ENCODE assay signal across 18 cellular contexts in genomic region chr16:57401943-57402640, GRCh38. TPM values are rescaled to one million over a fixed set of nuclear protein-coding genes. Genes with fewer than 3 reads are reported as not detected.
DNase-seq lines count a peak whose midpoint lies in the region; ATAC-seq lines count a peak whose summit lies in the region.
"Had no signal": no experiment of that assay in that cellular context is flagged by ENCODE, and none has a peak within 500 bp of the region (broad histone marks: within the 10 kb centered on the region; RNA-seq: fewer than 3 reads in every experiment).

No MANE protein-coding gene starts in this region.

- no peak for DNase-seq in activated naive CD8-positive, alpha-beta T cell treated with anti-CD3 and anti-CD28 coated beads, Interleukin-2, amount 10 ng/mL, durations not matched to agents 7 days and 5 days
- DNase-seq in activated naive CD8-positive, alpha-beta T cell treated with anti-CD3 and anti-CD28 coated beads, Interleukin-2, amount 50 U/mL, for 24 hours, result no peak
- DNase-seq in stimulated activated naive B cell treated with anti-CD40 and anti-IgM and Interleukin-4, amounts not matched to agents 10 μg/mL and 1 μg/mL and 100 μg/mL, for 72 hours, result no peak
- DNase-seq in Right ventricle myocardium inferior (ENCODE audit: missing footprints), result no peak
- DNase-seq: 8988T; CD8-positive, alpha-beta T cell; DMS79 treated with DMSO at 0.1 percent for 48 hours; NCI-H1048; NCI-H1436 treated with DMSO at 0.1 percent for 48 hours; NCI-H2081; NCI-H510A; NCI-H82 had no signal

- POLR2A ChIA-PET in activated naive CD8-positive, alpha-beta T cell treated with anti-CD3 and anti-CD28 coated beads, Interleukin-2, amount 10 ng/mL, durations not matched to agents 7 days and 5 days (lab: Charles Lee), result no interaction called here

- H3K4me3 Mint-ChIP-seq in activated naive CD8-positive, alpha-beta T cell treated with anti-CD3 and anti-CD28 coated beads, Interleukin-2, amount 10 ng/mL, durations not matched to agents 7 days and 5 days, result no peak overlapping the region
- H3K4me3 Mint-ChIP-seq in activated naive CD8-positive, alpha-beta T cell treated with anti-CD3 and anti-CD28 coated beads, Interleukin-2, amount 50 U/mL, for 24 hours, result no peak overlapping the region
- H3K4me3 Mint-ChIP-seq in stimulated activated naive B cell treated with anti-CD40 and anti-IgM and Interleukin-4, amounts not matched to agents 10 μg/mL and 1 μg/mL and 100 μg/mL, for 72 hours, result no peak overlapping the region
- H3K4me3 Mint-ChIP-seq: CD8-positive, alpha-beta T cell had no signal

- H3K27ac Mint-ChIP-seq in activated naive CD8-positive, alpha-beta T cell treated with anti-CD3 and anti-CD28 coated beads, Interleukin-2, amount 10 ng/mL, durations not matched to agents 7 days and 5 days, result no peak overlapping the region
- H3K27ac Mint-ChIP-seq in activated naive CD8-positive, alpha-beta T cell treated with anti-CD3 and anti-CD28 coated beads, Interleukin-2, amount 50 U/mL, for 24 hours, result no peak overlapping the region
- peak overlapping the region; percentile 32 for H3K27ac Mint-ChIP-seq in stimulated activated naive B cell treated with anti-CD40 and anti-IgM and Interleukin-4, amounts not matched to agents 10 μg/mL and 1 μg/mL and 100 μg/mL, for 72 hours
- H3K27ac Mint-ChIP-seq: CD8-positive, alpha-beta T cell had no signal

- no peaks in the 10 kb centered on the region for H3K36me3 Mint-ChIP-seq in activated naive CD8-positive, alpha-beta T cell treated with anti-CD3 and anti-CD28 coated beads, Interleukin-2, amount 10 ng/mL, durations not matched to agents 7 days and 5 days
- H3K36me3 Mint-ChIP-seq in activated naive CD8-positive, alpha-beta T cell treated with anti-CD3 and anti-CD28 coated beads, Interleukin-2, amount 50 U/mL, for 24 hours (ENCODE audit: low read depth), result no peaks in the 10 kb centered on the region
- peaks cover 2 to 3% of the 10 kb centered on the region in 2 donors for H3K36me3 Mint-ChIP-seq in stimulated activated naive B cell treated with anti-CD40 and anti-IgM and Interleukin-4, amounts not matched to agents 10 μg/mL and 1 μg/mL and 100 μg/mL, for 72 hours
- H3K36me3 Mint-ChIP-seq: CD8-positive, alpha-beta T cell had no signal

- intact Hi-C loops in Right ventricle myocardium inferior (cut with DNase I), result no loop called here

- peak; percentile 25 for ATAC-seq in activated naive CD8-positive, alpha-beta T cell treated with anti-CD3 and anti-CD28 coated beads, Interleukin-2, amount 10 ng/mL, durations not matched to agents 7 days and 5 days (ENCODE audit: low read depth)
- no peak for ATAC-seq in activated naive CD8-positive, alpha-beta T cell treated with anti-CD3 and anti-CD28 coated beads, Interleukin-2, amount 50 U/mL, for 24 hours
- ATAC-seq in esophagus mucosa (peak; percentile 34), GM21515 (IDR thresholded peaks at IDR 0.05; ENCODE audit: unreplicated experiment) (no peak), Right ventricle myocardium inferior (no peak)
- ATAC-seq in stimulated activated naive B cell treated with anti-CD40 and anti-IgM and Interleukin-4, amounts not matched to agents 10 μg/mL and 1 μg/mL and 100 μg/mL, for 72 hours (replicated peaks), result peak; percentile 16 to 25
- ATAC-seq: CD8-positive, alpha-beta T cell; Panc1 had no signal

- H3K9me3 Mint-ChIP-seq in activated naive CD8-positive, alpha-beta T cell treated with anti-CD3 and anti-CD28 coated beads, Interleukin-2, amount 10 ng/mL, durations not matched to agents 7 days and 5 days, result no peaks in the 10 kb centered on the region
- H3K9me3 Mint-ChIP-seq in activated naive CD8-positive, alpha-beta T cell treated with anti-CD3 and anti-CD28 coated beads, Interleukin-2, amount 50 U/mL, for 24 hours, result no peaks in the 10 kb centered on the region
- H3K9me3 Mint-ChIP-seq in stimulated activated naive B cell treated with anti-CD40 and anti-IgM and Interleukin-4, amounts not matched to agents 10 μg/mL and 1 μg/mL and 100 μg/mL, for 72 hours, result no peaks in the 10 kb centered on the region
- H3K9me3 Mint-ChIP-seq: CD8-positive, alpha-beta T cell had no signal

- peaks cover 1% of the 10 kb centered on the region for H3K27me3 Mint-ChIP-seq in activated naive CD8-positive, alpha-beta T cell treated with anti-CD3 and anti-CD28 coated beads, Interleukin-2, amount 10 ng/mL, durations not matched to agents 7 days and 5 days
- H3K27me3 Mint-ChIP-seq in activated naive CD8-positive, alpha-beta T cell treated with anti-CD3 and anti-CD28 coated beads, Interleukin-2, amount 50 U/mL, for 24 hours, result peaks cover 2% of the 10 kb centered on the region
- peaks cover 0 to 5% of the 10 kb centered on the region in 2 donors for H3K27me3 Mint-ChIP-seq in stimulated activated naive B cell treated with anti-CD40 and anti-IgM and Interleukin-4, amounts not matched to agents 10 μg/mL and 1 μg/mL and 100 μg/mL, for 72 hours

- H3K4me1 Mint-ChIP-seq in activated naive CD8-positive, alpha-beta T cell treated with anti-CD3 and anti-CD28 coated beads, Interleukin-2, amount 10 ng/mL, durations not matched to agents 7 days and 5 days, result no peaks in the 10 kb centered on the region
- H3K4me1 Mint-ChIP-seq in activated naive CD8-positive, alpha-beta T cell treated with anti-CD3 and anti-CD28 coated beads, Interleukin-2, amount 50 U/mL, for 24 hours, result peaks cover 11% of the 10 kb centered on the region
- peaks cover 41 to 48% of the 10 kb centered on the region in 2 donors for H3K4me1 Mint-ChIP-seq in stimulated activated naive B cell treated with anti-CD40 and anti-IgM and Interleukin-4, amounts not matched to agents 10 μg/mL and 1 μg/mL and 100 μg/mL, for 72 hours

RNA-seq across cellular contexts. Expression of gene CCL17, which starts 2.5 kb away (rescaled TPM):
- total RNA-seq in activated naive CD8-positive, alpha-beta T cell treated with anti-CD3 and anti-CD28 coated beads, Interleukin-2, amount 10 ng/mL, durations not matched to agents 7 days and 5 days, result not detected
- total RNA-seq in esophagus mucosa (1.6 TPM), Right ventricle myocardium inferior (not detected)
- total RNA-seq: CD8-positive, alpha-beta T cell; G401; H4; MCF 10A had no signal

RNA-seq across cellular contexts. Expression of gene CX3CL1, which starts 29.8 kb away (rescaled TPM):
- not detected for total RNA-seq in activated naive CD8-positive, alpha-beta T cell treated with anti-CD3 and anti-CD28 coated beads, Interleukin-2, amount 10 ng/mL, durations not matched to agents 7 days and 5 days
- total RNA-seq in esophagus mucosa (3.7 TPM), Right ventricle myocardium inferior (15.2 TPM)
- total RNA-seq: CD8-positive, alpha-beta T cell; G401; MCF 10A had no signal

RNA-seq across cellular contexts. Expression of gene CCL22, which starts 43.5 kb away (rescaled TPM):
- total RNA-seq in activated naive CD8-positive, alpha-beta T cell treated with anti-CD3 and anti-CD28 coated beads, Interleukin-2, amount 10 ng/mL, durations not matched to agents 7 days and 5 days, result under 1 TPM; 0.17 to 0.33 TPM
- 0.20 TPM for total RNA-seq in esophagus mucosa
- not detected for total RNA-seq in Right ventricle myocardium inferior
- total RNA-seq: CD8-positive, alpha-beta T cell; G401; H4; MCF 10A had no signal

RNA-seq across cellular contexts. Expression of gene CIAPIN1, which starts 45.1 kb away (rescaled TPM):
- 10 to 100 TPM; 36.7 to 37.7 TPM for total RNA-seq in activated naive CD8-positive, alpha-beta T cell treated with anti-CD3 and anti-CD28 coated beads, Interleukin-2, amount 10 ng/mL, durations not matched to agents 7 days and 5 days
- total RNA-seq in esophagus mucosa, result 52.4 TPM
- total RNA-seq in Right ventricle myocardium inferior, result 43.7 TPM

RNA-seq across cellular contexts. Expression of gene COQ9, which starts 45.2 kb away (rescaled TPM):
- total RNA-seq in activated naive CD8-positive, alpha-beta T cell treated with anti-CD3 and anti-CD28 coated beads, Interleukin-2, amount 10 ng/mL, durations not matched to agents 7 days and 5 days, result 10 to 100 TPM; 37.1 to 40.3 TPM
- total RNA-seq in esophagus mucosa (44.6 TPM), Right ventricle myocardium inferior (215 TPM)

Comparison
In these comparisons a context has a peak if more than half of its experiments do, and no peak if none do; other contexts are left out.
1. ATAC-seq: peak in activated naive CD8-positive, alpha-beta T cell treated with anti-CD3 and anti-CD28 coated beads, Interleukin-2, amount 10 ng/mL, durations not matched to agents 7 days and 5 days (single experiment), esophagus mucosa (single experiment) and stimulated activated naive B cell treated with anti-CD40 and anti-IgM and Interleukin-4, amounts not matched to agents 10 μg/mL and 1 μg/mL and 100 μg/mL, for 72 hours (2 of 2); none in activated naive CD8-positive, alpha-beta T cell treated with anti-CD3 and anti-CD28 coated beads, Interleukin-2, amount 50 U/mL, for 24 hours (single experiment), GM21515 (single experiment) and Right ventricle myocardium inferior (single experiment).